In the genomic region with DNA sequence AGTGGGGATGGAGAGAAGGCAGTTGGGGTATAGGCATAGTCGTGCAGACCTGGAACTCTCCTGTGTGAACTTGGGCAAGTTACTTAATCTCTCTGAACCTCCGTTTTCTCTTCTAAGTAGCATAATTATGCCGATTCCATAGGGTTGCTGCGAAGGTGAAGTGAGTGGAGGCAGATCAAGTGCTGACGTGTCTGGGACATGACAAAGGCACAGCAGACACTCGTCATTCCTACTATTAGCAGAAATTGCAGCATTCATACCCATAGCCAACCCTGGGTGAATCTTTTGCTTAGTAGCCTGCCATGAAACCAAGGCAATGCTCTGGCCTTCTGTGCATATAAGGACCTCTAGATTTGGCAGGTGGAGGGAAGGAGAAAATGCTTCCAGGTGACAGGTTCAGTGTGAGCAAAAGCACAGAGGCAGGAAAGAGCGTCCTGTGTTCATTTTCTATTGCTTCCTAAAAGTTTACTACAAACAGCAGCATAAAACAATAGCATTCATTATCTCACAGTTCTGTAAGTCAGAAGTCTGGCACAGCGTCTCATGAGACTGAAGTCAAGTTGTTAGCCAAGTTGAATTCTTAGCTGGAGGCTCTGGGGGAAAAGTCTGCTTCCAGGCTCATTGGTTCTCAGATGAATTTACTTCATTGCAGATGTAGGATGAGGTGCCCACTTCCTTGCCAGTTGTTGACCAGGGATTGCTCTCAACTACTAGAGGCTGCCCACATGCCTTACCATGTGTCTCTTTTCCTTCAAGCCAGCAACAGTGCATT, we compare ENCODE assay signal across 24 cellular contexts.
A peak's percentile ranks its signal among the peaks of the same experiment; 100 is the strongest.
DNase-seq lines count a peak whose midpoint lies in the region; ATAC-seq, FAIRE-seq and TF ChIP-seq lines count a peak whose summit lies in the region.
"Had no signal": no experiment of that assay in that cellular context is flagged by ENCODE, and none has a peak within 500 bp of the region (broad histone marks: within the 10 kb centered on the region; RNA-seq: fewer than 3 reads in every experiment).

No MANE protein-coding gene starts in this region.

- H3K4me3 ChIP-seq in MG63 (no peak overlapping the region), bronchial epithelial cell (ENCODE audit: low read depth, low read length) (no peak overlapping the region), fibroblast of the aortic adventitia (ENCODE audit: low read depth, low read length) (no peak overlapping the region), subcutaneous abdominal adipose tissue (ENCODE audit: low read depth in 1 of 5, low read length in 5 of 5) (no peak overlapping the region)
- H3K4me3 ChIP-seq: esophagus squamous epithelium, spleen had no signal

- H3K9ac ChIP-seq in subcutaneous abdominal adipose tissue (ENCODE audit: low read length in 5 of 5): no peak overlapping the region

- DNase-seq in MG63 (peak; percentile 55), bronchial epithelial cell (ENCODE audit: low read depth) (peak; percentile 55), fibroblast of the aortic adventitia (ENCODE audit: low read depth) (peak; percentile 82), NOMO-1 treated with DMSO at 0.1 percent for 48 hours (lab: John Stamatoyannopoulos, UW; ENCODE audit: unreplicated experiment) (no peak), D341Med (ENCODE audit: low spot score) (no peak)
- DNase-seq: activated CD4-positive, alpha-beta memory T cell treated with anti-CD3 and anti-CD28 coated beads, Interleukin-2, amount 10 ng/mL, durations not matched to agents 7 days and 5 days; activated effector memory CD4-positive, alpha-beta T cell treated with Interleukin-2 at 50 U/mL for 16 hours; activated naive CD8-positive, alpha-beta T cell treated with anti-CD3 and anti-CD28 coated beads for 36 hours; effector CD8-positive, alpha-beta T cell; EL; esophagus squamous epithelium; naive thymus-derived CD4-positive, alpha-beta T cell; NCI-H1105; NCI-H2081; NCI-H446 treated with DMSO at 0.1 percent for 48 hours; PC-3; retina; stimulated activated CD4-positive, alpha-beta T cell treated with anti-CD3 and anti-CD28 coated beads, Interleukin-4, amount 100 ng/mL, for 1 hour; stimulated activated naive B cell treated with anti-CD40 and anti-IgM and Interleukin-4, amounts not matched to agents 10 μg/mL and 1 μg/mL and 100 μg/mL, for 72 hours; T-cell had no signal

- H3K9me3 ChIP-seq in MG63 (no peaks in the 10 kb centered on the region), subcutaneous abdominal adipose tissue (ENCODE audit: control insufficient read depth in 5 of 5, low read length in 5 of 5) (no peaks in the 10 kb centered on the region)
- H3K9me3 ChIP-seq: esophagus squamous epithelium, spleen had no signal

- peaks cover 11 to 50% (median 40%) of the 10 kb centered on the region in 5 donors for H3K4me1 ChIP-seq in subcutaneous abdominal adipose tissue (ENCODE audit: control insufficient read depth in 5 of 5, insufficient read depth in 5 of 5, low read length in 5 of 5)
- H3K4me1 ChIP-seq: spleen had no signal

- H3K27me3 ChIP-seq in MG63 (no peaks in the 10 kb centered on the region), bronchial epithelial cell (ENCODE audit: control insufficient read depth, insufficient read depth, low read length) (no peaks in the 10 kb centered on the region), subcutaneous abdominal adipose tissue (ENCODE audit: control insufficient read depth in 5 of 5, insufficient read depth in 4 of 5, low read length in 5 of 5) (no peaks in the 10 kb centered on the region)
- H3K27me3 ChIP-seq: esophagus squamous epithelium, spleen had no signal

- TF ChIP-seq CTCF in bronchial epithelial cell (IDR thresholded peaks at IDR 0.05; ENCODE audit: insufficient read depth, low read length, severe bottlenecking) (no peak), fibroblast of the aortic adventitia (IDR thresholded peaks at IDR 0.05; ENCODE audit: insufficient read depth, low read length) (no peak)

- peaks cover 11% of the 10 kb centered on the region for H3K36me3 ChIP-seq in MG63
- H3K36me3 ChIP-seq in bronchial epithelial cell (ENCODE audit: control insufficient read depth, insufficient read depth, low read length): peaks cover 8% of the 10 kb centered on the region
- H3K36me3 ChIP-seq in subcutaneous abdominal adipose tissue (ENCODE audit: control insufficient read depth in 5 of 5, insufficient read depth in 5 of 5, low read length in 5 of 5): peaks cover 0 to 28% (median 24%) of the 10 kb centered on the region in 5 donors

- H3K27ac ChIP-seq in subcutaneous abdominal adipose tissue (ENCODE audit: low read depth, low read length): peak overlapping the region; percentile 32
- H3K27ac ChIP-seq: esophagus squamous epithelium, spleen had no signal

- FAIRE-seq in bronchial epithelial cell (lab: Jason Lieb, UNC): peak; percentile 84

- no peak for ATAC-seq in HG02885 (IDR thresholded peaks at IDR 0.05; ENCODE audit: poor library complexity, unreplicated experiment)
- ATAC-seq: activated CD4-positive, CD25-positive, alpha-beta regulatory T cell treated with anti-CD3 and anti-CD28 coated beads, Interleukin-2, amount 50 U/mL, for 24 hours; naive thymus-derived CD4-positive, alpha-beta T cell; PC-3; stimulated activated naive B cell treated with anti-CD40 and anti-IgM and Interleukin-4, amounts not matched to agents 10 μg/mL and 1 μg/mL and 100 μg/mL, for 72 hours; T-cell had no signal

Comparison
In these comparisons a context has a peak if more than half of its experiments do, and no peak if none do; other contexts are left out.
1. DNase-seq: peak in MG63 (single experiment), bronchial epithelial cell (single experiment) and fibroblast of the aortic adventitia (single experiment); none in NOMO-1 treated with DMSO at 0.1 percent for 48 hours (single experiment) and D341Med (single experiment).